25 cellular contexts compared by ENCODE assay signal in the genomic region with DNA sequence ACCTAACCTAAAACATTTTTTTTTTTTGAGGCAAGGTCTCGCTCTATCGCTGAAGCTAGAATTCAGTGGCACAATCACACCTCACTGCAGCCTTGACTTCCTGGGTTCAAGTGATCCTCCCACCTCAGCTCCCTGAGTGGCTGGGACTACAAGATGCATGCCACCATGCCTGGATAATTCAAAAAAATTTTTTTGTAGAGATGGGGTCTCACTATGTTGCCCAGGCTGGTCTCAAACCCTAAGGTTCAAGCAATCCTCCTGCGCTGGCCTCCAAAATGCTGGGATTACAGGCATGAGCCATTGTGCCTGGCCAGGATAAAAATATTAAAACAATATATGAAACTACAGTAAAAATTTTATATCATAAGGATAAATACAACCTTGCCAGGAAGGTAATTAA.
"Had no signal": no experiment of that assay in that cellular context is flagged by ENCODE, and none has a peak within 500 bp of the region (broad histone marks: within the 10 kb centered on the region; RNA-seq: fewer than 3 reads in every experiment).

No MANE protein-coding gene starts in this region.

- DNase-seq: islet precursor cell; left ventricle myocardium inferior; mesendoderm; midbrain; mucosa of descending colon; naive thymus-derived CD4-positive, alpha-beta T cell; ovary; retina; stimulated activated CD4-positive, alpha-beta T cell treated with anti-CD3 and anti-CD28 coated beads, Interleukin-12 subunit alpha, Interleukin-12 subunit beta, amount 100 ng/mL, for 4 hours; stimulated activated CD4-positive, alpha-beta T cell treated with anti-CD3 and anti-CD28 coated beads, Interleukin-15, amount 100 ng/mL, for 24 hours; stimulated activated CD4-positive, alpha-beta T cell treated with anti-CD3 and anti-CD28 coated beads, Interleukin-2, amount 100 ng/mL, for 24 hours; stimulated activated CD4-positive, alpha-beta T cell treated with anti-CD3 and anti-CD28 coated beads, Interleukin-4, amount 100 ng/mL, for 1 hour; stimulated activated naive B cell treated with anti-CD40 and anti-IgM and Interleukin-4, amounts not matched to agents 10 μg/mL and 1 μg/mL and 100 μg/mL, for 72 hours; stimulated activated naive CD8-positive, alpha-beta T cell treated with anti-CD3 and anti-CD28 coated beads, Interleukin-15, Interleukin-2, amounts not matched to agents 100 U/mL and 50 U/mL, for 24 hours; stomach; testis; thyroid gland; transverse colon; upper lobe of left lung had no signal

- H3K9me3 ChIP-seq: left ventricle myocardium inferior, mucosa of descending colon, ovary, stomach, testis, thyroid gland, transverse colon, upper lobe of left lung, vagina had no signal

- H3K27ac ChIP-seq: left ventricle myocardium inferior, ovary, skin epidermis, testis, thyroid gland, transverse colon, upper lobe of left lung, vagina had no signal

- ATAC-seq: mucosa of descending colon; naive thymus-derived CD4-positive, alpha-beta T cell; natural killer cell treated with Interleukin-12 subunit alpha and Interleukin-12 subunit beta and Interleukin-15 and Interleukin-18, amount 100 ng/mL, for 72 hours; right cardiac atrium; sciatic nerve; stimulated activated naive B cell treated with anti-CD40 and anti-IgM and Interleukin-4, amounts not matched to agents 10 μg/mL and 1 μg/mL and 100 μg/mL, for 72 hours; stimulated activated naive CD8-positive, alpha-beta T cell treated with anti-CD3 and anti-CD28 coated beads, Interleukin-15, Interleukin-2, amounts not matched to agents 100 U/mL and 50 U/mL, for 24 hours had no signal

- H3K27me3 ChIP-seq: ovary, stomach, testis, thyroid gland, transverse colon, upper lobe of left lung, vagina had no signal

- H3K4me3 ChIP-seq: left ventricle myocardium inferior, lung, mucosa of descending colon, ovary, skin epidermis, stomach, testis, thyroid gland, transverse colon, upper lobe of left lung, vagina had no signal

- H3K36me3 ChIP-seq: ovary, stomach, thyroid gland, transverse colon, vagina had no signal
